ENCODE assay signal across 1 cellular context in genomic region chr6:43509984-43510826, GRCh38.
TF ChIP-seq lines count a peak whose summit lies in the region.

A gene with protein sequence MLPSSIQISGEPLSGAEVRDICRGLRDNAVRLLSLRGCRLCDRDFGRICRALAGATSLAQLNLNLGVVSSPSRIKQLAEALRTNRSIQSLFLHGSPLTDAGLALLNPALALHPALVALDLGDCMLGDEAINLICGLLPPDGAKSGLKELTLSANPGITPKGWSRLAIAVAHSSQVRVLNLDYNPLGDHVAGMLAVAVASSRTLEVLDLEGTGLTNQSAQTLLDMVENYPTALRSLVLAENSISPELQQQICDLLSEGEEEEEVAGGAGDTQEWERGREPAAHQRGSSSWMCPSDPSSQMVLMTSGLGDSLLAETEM (minus strand): TSS chr6:43510346. CDS start chr6:43509785, 561 bp downstream.

TF ChIP-seq in K562, 482 proteins besides CTCF, POLR2A, EP300 and RAD21 (continued from another document):
- TF ChIP-seq, protein P1, sequence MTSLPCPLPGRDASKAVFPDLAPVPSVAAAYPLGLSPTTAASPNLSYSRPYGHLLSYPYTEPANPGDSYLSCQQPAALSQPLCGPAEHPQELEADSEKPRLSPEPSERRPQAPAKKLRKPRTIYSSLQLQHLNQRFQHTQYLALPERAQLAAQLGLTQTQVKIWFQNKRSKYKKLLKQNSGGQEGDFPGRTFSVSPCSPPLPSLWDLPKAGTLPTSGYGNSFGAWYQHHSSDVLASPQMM (CRISPR knock-in tag; IDR thresholded peaks at IDR 0.05), result no peak
- TF ChIP-seq RAD51 (IDR thresholded peaks at IDR 0.05; ENCODE audit: borderline replicate concordance, low read depth) (no peak), TARDBP (IDR thresholded peaks at IDR 0.05) (no peak), JUND (IDR thresholded peaks at IDR 0.05; ENCODE audit: borderline replicate concordance, low read depth, low read length) (no peak), JUND (tag; IDR thresholded peaks at IDR 0.05; ENCODE audit: borderline replicate concordance, low read depth, low read length) (no peak), ZNF41 (CRISPR knock-in tag; conservative IDR thresholded peaks at IDR 0.05) (no peak), ZNF263 (CRISPR knock-in tag; IDR thresholded peaks at IDR 0.05; ENCODE audit: borderline replicate concordance) (peak; percentile 46; the same call in 1 of the 2 replicates), THRAP3 (IDR thresholded peaks at IDR 0.05; ENCODE audit: borderline replicate concordance) (no peak), ZNF280B (CRISPR knock-in tag; IDR thresholded peaks at IDR 0.05) (no peak), ATF7 (IDR thresholded peaks at IDR 0.05) (peak; percentile 53; the same call in 1 of the 2 replicates), NR1H2 (CRISPR knock-in tag; IDR thresholded peaks at IDR 0.05) (0 out of 2 replicates have a peak, but pooled peaks have one; percentile 62), NFE2L1 (tag; IDR thresholded peaks at IDR 0.05; ENCODE audit: borderline replicate concordance, low read depth) (no peak), ZBTB12 (CRISPR knock-in tag; IDR thresholded peaks at IDR 0.05) (peak; percentile 67; the same call in 1 of the 2 replicates), ZNF217 (CRISPR knock-in tag; IDR thresholded peaks at IDR 0.05) (no peak), FOXJ2 (tag; IDR thresholded peaks at IDR 0.05) (no peak), C11orf30 (IDR thresholded peaks at IDR 0.05; ENCODE audit: low read depth) (no peak), MXI1 (IDR thresholded peaks at IDR 0.05; ENCODE audit: low read depth, low read length) (peak; percentile 60; the same call in 1 of the 2 replicates), RNF2 (IDR thresholded peaks at IDR 0.05) (no peak), ZFX (CRISPR knock-in tag; IDR thresholded peaks at IDR 0.05) (no peak; the same call in 1 of the 2 replicates), SMARCC2 (IDR thresholded peaks at IDR 0.05; ENCODE audit: low read depth) (no peak), ZNF507 (tag; conservative IDR thresholded peaks at IDR 0.05) (no peak)
